In the genomic region with DNA sequence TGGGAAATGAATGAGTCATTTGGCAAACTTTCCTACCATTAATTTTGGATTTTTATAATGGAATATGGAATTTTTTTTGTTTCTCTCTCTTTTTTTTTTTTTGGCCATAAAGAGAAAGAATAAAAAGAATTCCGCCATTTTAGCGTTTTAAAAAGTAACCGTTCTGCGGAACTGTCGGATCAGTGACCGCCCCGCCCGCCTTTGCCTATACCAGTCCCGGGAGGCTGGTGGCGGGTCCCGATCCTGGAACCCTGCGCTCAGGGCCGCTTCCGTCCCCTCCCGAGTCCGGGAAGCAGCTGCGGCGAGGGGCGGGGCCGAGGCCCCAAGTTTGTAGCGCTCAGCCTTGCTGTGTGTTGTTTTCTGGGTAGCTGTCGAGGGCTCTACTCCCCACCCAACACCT, we compare ENCODE assay signal across 8 cellular contexts. TPM values are rescaled to one million over a fixed set of nuclear protein-coding genes. Genes with fewer than 3 reads are reported as not detected.
DNase-seq lines count a peak whose midpoint lies in the region; ATAC-seq, FAIRE-seq and TF ChIP-seq lines count a peak whose summit lies in the region.

No MANE protein-coding gene starts in this region.

- TF ChIP-seq EP300 in sigmoid colon (IDR thresholded peaks at IDR 0.05): no peak

- ATAC-seq in WTC11 (peak; percentile 38), left cardiac atrium (peak; percentile 13 to 26), HG03565 (IDR thresholded peaks at IDR 0.05; ENCODE audit: unreplicated experiment) (no peak), GM21717 (IDR thresholded peaks at IDR 0.05; ENCODE audit: unreplicated experiment) (no peak), HG03196 (IDR thresholded peaks at IDR 0.05; ENCODE audit: unreplicated experiment) (no peak)

- H3K4me1 Mint-ChIP-seq in WTC11: peaks cover 8% of the 10 kb centered on the region; the same call in 1 of the 2 replicates

- no peaks in the 10 kb centered on the region for H3K36me3 Mint-ChIP-seq in WTC11

- intact Hi-C loops in left cardiac atrium (cut with DNase I): no loop called here
- intact Hi-C loops in sigmoid colon (cut with DNase I): no loop called here

- H3K4me1 ChIP-seq in sigmoid colon: peaks cover 0 to 18% (median 16%) of the 10 kb centered on the region in 4 donors

- peak overlapping the region; percentile 86 for H3K27ac Mint-ChIP-seq in WTC11

- H3K4me3 ChIP-seq in GM12864 (ENCODE audit: low read depth, low read length): peak overlapping the region; percentile 51
- H3K4me3 ChIP-seq in sigmoid colon: peak overlapping the region; percentile 44 to 61 (median 58)

- H3K36me3 ChIP-seq in sigmoid colon: no peaks in the 10 kb centered on the region

- TF ChIP-seq CTCF in GM12864 (IDR thresholded peaks at IDR 0.05; ENCODE audit: low read depth, low read length, missing control alignments): no peak
- TF ChIP-seq CTCF in WTC11 (IDR thresholded peaks at IDR 0.05): no peak
- no peak for TF ChIP-seq CTCF in sigmoid colon (IDR thresholded peaks at IDR 0.05)

- DNase-seq in GM12864 (ENCODE audit: low read depth) (no peak), WTC11 (ENCODE audit: low spot score) (peak; percentile 69), left cardiac atrium (peak; percentile 34), sigmoid colon (no peak), RCC 7860 (ENCODE audit: low spot score) (no peak)

- H3K9me3 ChIP-seq in sigmoid colon: no peaks in the 10 kb centered on the region

- POLR2A ChIA-PET in WTC11 (lab: Charles Lee): interaction anchor here (0.9 to 2.6 kb wide), 3 partner anchors 42 to 51 kb away, joined by 3 to 23 read pairs (median 4); a partner anchor contains a TSS

- 2 to 3% methylated on average over 22 of the region's 22 CpGs for WGBS in sigmoid colon, 2 donors

- CTCF ChIA-PET in WTC11 (lab: Charles Lee): interaction anchor here (0.6 to 3.1 kb wide), 9 partner anchors 9 to 184 kb away, joined by 3 to 19 read pairs (median 4); a partner anchor contains a TSS

- no peak for TF ChIP-seq POLR2A in sigmoid colon (IDR thresholded peaks at IDR 0.05)

- H3K9me3 Mint-ChIP-seq in WTC11: no peaks in the 10 kb centered on the region

- H3K4me3 Mint-ChIP-seq in WTC11: peak overlapping the region; percentile 68

- peaks cover 5 to 30% (median 20%) of the 10 kb centered on the region in 3 donors for H3K27me3 ChIP-seq in sigmoid colon

- no peak for FAIRE-seq in RCC 7860 (lab: Jason Lieb, UNC)

- H3K27ac ChIP-seq in sigmoid colon: no peak overlapping the region

- H3K27me3 Mint-ChIP-seq in WTC11 (ENCODE audit: low read depth): peaks cover 38% of the 10 kb centered on the region

TF ChIP-seq in WTC11, 78 proteins besides CTCF, POLR2A, EP300 and RAD21 (continues in another document):
- TF ChIP-seq, protein P1, sequence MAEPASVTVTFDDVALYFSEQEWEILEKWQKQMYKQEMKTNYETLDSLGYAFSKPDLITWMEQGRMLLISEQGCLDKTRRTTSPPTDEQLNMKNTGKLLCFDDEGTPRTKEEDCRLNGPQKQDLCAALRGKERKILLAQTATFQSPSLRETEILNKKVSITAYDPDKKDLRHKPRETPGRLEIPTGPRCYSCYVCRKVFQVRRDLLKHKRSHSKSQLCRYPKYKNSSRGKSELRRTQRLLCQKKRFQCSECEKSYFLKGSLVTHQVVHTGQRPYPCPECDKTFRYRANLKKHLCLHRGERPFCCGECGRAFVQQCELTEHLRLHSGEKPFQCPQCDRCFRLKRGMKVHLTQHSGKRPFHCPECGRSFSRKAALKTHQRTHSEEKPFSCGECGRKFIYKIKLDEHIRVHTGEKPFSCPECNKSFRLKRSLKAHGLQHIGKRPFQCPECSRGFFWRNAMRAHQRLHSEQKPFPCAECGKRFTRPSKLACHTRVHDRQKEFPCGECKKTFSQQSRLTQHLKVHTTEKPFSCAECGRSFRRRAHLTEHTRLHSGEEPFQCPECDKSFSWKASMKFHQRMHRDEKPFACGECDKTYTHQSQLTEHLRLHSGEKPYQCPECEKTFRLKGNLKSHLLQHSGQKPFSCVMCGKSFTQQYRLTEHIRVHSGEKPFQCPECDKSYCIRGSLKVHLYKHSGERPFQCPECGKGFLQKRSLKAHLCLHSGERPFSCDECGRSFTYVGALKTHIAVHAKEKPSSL (CRISPR knock-in tag; conservative IDR thresholded peaks at IDR 0.05): no peak
- TF ChIP-seq, protein P2, sequence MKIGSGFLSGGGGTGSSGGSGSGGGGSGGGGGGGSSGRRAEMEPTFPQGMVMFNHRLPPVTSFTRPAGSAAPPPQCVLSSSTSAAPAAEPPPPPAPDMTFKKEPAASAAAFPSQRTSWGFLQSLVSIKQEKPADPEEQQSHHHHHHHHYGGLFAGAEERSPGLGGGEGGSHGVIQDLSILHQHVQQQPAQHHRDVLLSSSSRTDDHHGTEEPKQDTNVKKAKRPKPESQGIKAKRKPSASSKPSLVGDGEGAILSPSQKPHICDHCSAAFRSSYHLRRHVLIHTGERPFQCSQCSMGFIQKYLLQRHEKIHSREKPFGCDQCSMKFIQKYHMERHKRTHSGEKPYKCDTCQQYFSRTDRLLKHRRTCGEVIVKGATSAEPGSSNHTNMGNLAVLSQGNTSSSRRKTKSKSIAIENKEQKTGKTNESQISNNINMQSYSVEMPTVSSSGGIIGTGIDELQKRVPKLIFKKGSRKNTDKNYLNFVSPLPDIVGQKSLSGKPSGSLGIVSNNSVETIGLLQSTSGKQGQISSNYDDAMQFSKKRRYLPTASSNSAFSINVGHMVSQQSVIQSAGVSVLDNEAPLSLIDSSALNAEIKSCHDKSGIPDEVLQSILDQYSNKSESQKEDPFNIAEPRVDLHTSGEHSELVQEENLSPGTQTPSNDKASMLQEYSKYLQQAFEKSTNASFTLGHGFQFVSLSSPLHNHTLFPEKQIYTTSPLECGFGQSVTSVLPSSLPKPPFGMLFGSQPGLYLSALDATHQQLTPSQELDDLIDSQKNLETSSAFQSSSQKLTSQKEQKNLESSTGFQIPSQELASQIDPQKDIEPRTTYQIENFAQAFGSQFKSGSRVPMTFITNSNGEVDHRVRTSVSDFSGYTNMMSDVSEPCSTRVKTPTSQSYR (CRISPR knock-in tag; IDR thresholded peaks at IDR 0.05): no peak
- TF ChIP-seq, protein P3, sequence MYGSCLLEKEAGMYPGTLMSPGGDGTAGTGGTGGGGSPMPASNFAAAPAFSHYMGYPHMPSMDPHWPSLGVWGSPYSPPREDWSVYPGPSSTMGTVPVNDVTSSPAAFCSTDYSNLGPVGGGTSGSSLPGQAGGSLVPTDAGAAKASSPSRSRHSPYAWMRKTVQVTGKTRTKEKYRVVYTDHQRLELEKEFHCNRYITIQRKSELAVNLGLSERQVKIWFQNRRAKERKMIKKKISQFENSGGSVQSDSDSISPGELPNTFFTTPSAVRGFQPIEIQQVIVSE (CRISPR knock-in tag; IDR thresholded peaks at IDR 0.05; ENCODE audit: borderline replicate concordance): no peak
- TF ChIP-seq, protein P4, sequence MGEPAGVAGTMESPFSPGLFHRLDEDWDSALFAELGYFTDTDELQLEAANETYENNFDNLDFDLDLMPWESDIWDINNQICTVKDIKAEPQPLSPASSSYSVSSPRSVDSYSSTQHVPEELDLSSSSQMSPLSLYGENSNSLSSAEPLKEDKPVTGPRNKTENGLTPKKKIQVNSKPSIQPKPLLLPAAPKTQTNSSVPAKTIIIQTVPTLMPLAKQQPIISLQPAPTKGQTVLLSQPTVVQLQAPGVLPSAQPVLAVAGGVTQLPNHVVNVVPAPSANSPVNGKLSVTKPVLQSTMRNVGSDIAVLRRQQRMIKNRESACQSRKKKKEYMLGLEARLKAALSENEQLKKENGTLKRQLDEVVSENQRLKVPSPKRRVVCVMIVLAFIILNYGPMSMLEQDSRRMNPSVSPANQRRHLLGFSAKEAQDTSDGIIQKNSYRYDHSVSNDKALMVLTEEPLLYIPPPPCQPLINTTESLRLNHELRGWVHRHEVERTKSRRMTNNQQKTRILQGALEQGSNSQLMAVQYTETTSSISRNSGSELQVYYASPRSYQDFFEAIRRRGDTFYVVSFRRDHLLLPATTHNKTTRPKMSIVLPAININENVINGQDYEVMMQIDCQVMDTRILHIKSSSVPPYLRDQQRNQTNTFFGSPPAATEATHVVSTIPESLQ (CRISPR knock-in tag; IDR thresholded peaks at IDR 0.05): no peak
- TF ChIP-seq, protein P5, sequence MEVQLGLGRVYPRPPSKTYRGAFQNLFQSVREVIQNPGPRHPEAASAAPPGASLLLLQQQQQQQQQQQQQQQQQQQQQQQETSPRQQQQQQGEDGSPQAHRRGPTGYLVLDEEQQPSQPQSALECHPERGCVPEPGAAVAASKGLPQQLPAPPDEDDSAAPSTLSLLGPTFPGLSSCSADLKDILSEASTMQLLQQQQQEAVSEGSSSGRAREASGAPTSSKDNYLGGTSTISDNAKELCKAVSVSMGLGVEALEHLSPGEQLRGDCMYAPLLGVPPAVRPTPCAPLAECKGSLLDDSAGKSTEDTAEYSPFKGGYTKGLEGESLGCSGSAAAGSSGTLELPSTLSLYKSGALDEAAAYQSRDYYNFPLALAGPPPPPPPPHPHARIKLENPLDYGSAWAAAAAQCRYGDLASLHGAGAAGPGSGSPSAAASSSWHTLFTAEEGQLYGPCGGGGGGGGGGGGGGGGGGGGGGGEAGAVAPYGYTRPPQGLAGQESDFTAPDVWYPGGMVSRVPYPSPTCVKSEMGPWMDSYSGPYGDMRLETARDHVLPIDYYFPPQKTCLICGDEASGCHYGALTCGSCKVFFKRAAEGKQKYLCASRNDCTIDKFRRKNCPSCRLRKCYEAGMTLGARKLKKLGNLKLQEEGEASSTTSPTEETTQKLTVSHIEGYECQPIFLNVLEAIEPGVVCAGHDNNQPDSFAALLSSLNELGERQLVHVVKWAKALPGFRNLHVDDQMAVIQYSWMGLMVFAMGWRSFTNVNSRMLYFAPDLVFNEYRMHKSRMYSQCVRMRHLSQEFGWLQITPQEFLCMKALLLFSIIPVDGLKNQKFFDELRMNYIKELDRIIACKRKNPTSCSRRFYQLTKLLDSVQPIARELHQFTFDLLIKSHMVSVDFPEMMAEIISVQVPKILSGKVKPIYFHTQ (CRISPR knock-in tag; IDR thresholded peaks at IDR 0.05): no peak
- TF ChIP-seq ATF1 (CRISPR knock-in tag; IDR thresholded peaks at IDR 0.05) (no peak), NR1H2 (CRISPR knock-in tag; IDR thresholded peaks at IDR 0.05) (no peak), CREM (CRISPR knock-in tag; IDR thresholded peaks at IDR 0.05) (no peak), JAZF1 (CRISPR knock-in tag; IDR thresholded peaks at IDR 0.05) (no peak)

RNA-seq across cellular contexts. Expression of a gene that starts 0.6 kb away (rescaled TPM):
- 28.3 to 28.7 TPM (median 28.3 TPM) in 3 replicates for total RNA-seq in WTC11 (2021)
- total RNA-seq in left cardiac atrium: 1 to 10 TPM; 3.3 to 5.5 TPM
- total RNA-seq in sigmoid colon: 10 to 100 TPM in 3 of 4 donors, 1 to 10 TPM in 1; 9.0 to 26.9 (median 11.8) TPM
- 1 to 10 TPM in 2 of 3 donors, under 1 TPM in 1; 0.46 to 5.0 (median 1.2) TPM for polyA plus RNA-seq in sigmoid colon

RNA-seq across cellular contexts. Expression of a gene that starts 50.4 kb away (rescaled TPM):
- total RNA-seq in WTC11 (2021): 107 to 141 TPM (median 139 TPM) in 3 replicates
- 10 to 100 TPM; 58.8 to 82.0 TPM for total RNA-seq in left cardiac atrium
- 10 to 100 TPM; 29.6 to 75.6 (median 47.3) TPM for total RNA-seq in sigmoid colon
- 10 to 100 TPM; 39.1 to 78.9 (median 51.7) TPM for polyA plus RNA-seq in sigmoid colon

RNA-seq across cellular contexts. Expression of a gene that starts 50.7 kb away (rescaled TPM):
- total RNA-seq in WTC11 (2021): 0.74 to 1.2 TPM (median 0.99 TPM) in 3 replicates
- 10 to 100 TPM in 1 of 2 donors, 1 to 10 TPM in 1; 7.9 to 10.9 TPM for total RNA-seq in left cardiac atrium
- 1 to 10 TPM in 1 of 4 donors, under 1 TPM in 2, not detected in 1; 0.66 to 8.3 (median 0.71) TPM for total RNA-seq in sigmoid colon
- 100 to 1,000 TPM in 1 of 3 donors, 10 to 100 TPM in 2; 46.2 to 114 (median 49.2) TPM for polyA plus RNA-seq in sigmoid colon

Comparison
In these comparisons a context has a peak if more than half of its experiments do, and no peak if none do; other contexts are left out.
1. DNase-seq: peak in WTC11 (single experiment) and left cardiac atrium (single experiment); none in GM12864 (single experiment), sigmoid colon (single experiment) and RCC 7860 (single experiment).
2. ATAC-seq: peak in WTC11 (single experiment) and left cardiac atrium (2 of 2); none in HG03565 (single experiment), GM21717 (single experiment) and HG03196 (single experiment).